In genomic region chr3:95514260-95514659, GRCh38 we compare ENCODE assay signal across 31 cellular contexts.
"Had no signal": no experiment of that assay in that cellular context is flagged by ENCODE, and none has a peak within 500 bp of the region (broad histone marks: within the 10 kb centered on the region; RNA-seq: fewer than 3 reads in every experiment).

No MANE protein-coding gene starts in this region.

- H3K9me3 ChIP-seq: ovary, psoas muscle, suprapubic skin, testis, tibial artery, transverse colon, upper lobe of right lung, uterus had no signal

- H3K27ac Mint-ChIP-seq: natural killer cell; nephron; neural progenitor cell; stimulated activated memory B cell treated with anti-CD40 and anti-IgM and Interleukin-4, amounts not matched to agents 10 μg/mL and 1 μg/mL and 100 μg/mL, for 72 hours; stimulated activated naive CD8-positive, alpha-beta T cell treated with anti-CD3 and anti-CD28 coated beads, Interleukin-15, amount 100 ng/mL, for 72 hours; type B pancreatic cell had no signal

- H3K9ac ChIP-seq: neural progenitor cell, parathyroid adenoma had no signal

- H3K27me3 Mint-ChIP-seq: progenitor cell of endocrine pancreas; stimulated activated memory B cell treated with anti-CD40 and anti-IgM and Interleukin-4, amounts not matched to agents 10 μg/mL and 1 μg/mL and 100 μg/mL, for 72 hours; stimulated activated naive CD8-positive, alpha-beta T cell treated with anti-CD3 and anti-CD28 coated beads, Interleukin-15, amount 100 ng/mL, for 72 hours; type B pancreatic cell had no signal

- DNase-seq: natural killer cell; occipital lobe; ovary; posterior cingulate gyrus; psoas muscle; right cardiac atrium; spleen; stimulated activated CD4-positive, alpha-beta T cell treated with anti-CD3 and anti-CD28 coated beads, Interleukin-12 subunit alpha, Interleukin-12 subunit beta, amount 100 ng/mL, for 4 hours; stimulated activated CD4-positive, alpha-beta T cell treated with anti-CD3 and anti-CD28 coated beads, Interleukin-1b, Interleukin-23, amount 100 ng/mL, for 48 hours; stimulated activated CD4-positive, alpha-beta T cell treated with anti-CD3 and anti-CD28 coated beads, Interleukin-4, amount 100 ng/mL, for 1 hour; stimulated activated CD4-positive, alpha-beta T cell treated with anti-CD3 and anti-CD28 coated beads, Interleukin-4, amount 100 ng/mL, for 4 hours; stimulated activated CD8-positive, alpha-beta memory T cell treated with anti-CD3 and anti-CD28 coated beads, Interleukin-4, amount 100 ng/mL, for 48 hours; stimulated activated naive CD4-positive, alpha-beta T cell; stimulated activated naive CD8-positive, alpha-beta T cell treated with anti-CD3 and anti-CD28 coated beads, Interleukin-15, amount 100 ng/mL, for 72 hours; stimulated activated naive CD8-positive, alpha-beta T cell treated with anti-CD3 and anti-CD28 coated beads, Interleukin-15, Interleukin-2, amounts not matched to agents 100 U/mL and 50 U/mL, for 24 hours; substantia nigra; testis; tibial artery; transverse colon; upper lobe of right lung; uterus had no signal

- H3K4me1 ChIP-seq: neural progenitor cell, parathyroid adenoma, psoas muscle, spleen, suprapubic skin, testis, tibial artery, transverse colon, upper lobe of right lung, uterus had no signal

- H2AFZ ChIP-seq: neural progenitor cell, parathyroid adenoma had no signal

- H3K9me3 Mint-ChIP-seq: nephron, neural progenitor cell, type B pancreatic cell had no signal

- H3K27ac ChIP-seq: neural progenitor cell, ovary, parathyroid adenoma, psoas muscle, skin epidermis, spleen, suprapubic skin, testis, tibial artery, transverse colon, upper lobe of right lung, uterus had no signal

- H3K36me3 ChIP-seq: neural progenitor cell, ovary, spleen, suprapubic skin, tibial artery, transverse colon, upper lobe of right lung, uterus had no signal

- H3K27me3 ChIP-seq: neural progenitor cell, ovary, spleen, suprapubic skin, testis, tibial artery, transverse colon, upper lobe of right lung, uterus had no signal

- ATAC-seq: natural killer cell; psoas muscle; right cardiac atrium; sciatic nerve; stimulated activated memory B cell treated with anti-CD40 and anti-IgM and Interleukin-4, amounts not matched to agents 10 μg/mL and 1 μg/mL and 100 μg/mL, for 72 hours; stimulated activated naive CD8-positive, alpha-beta T cell treated with anti-CD3 and anti-CD28 coated beads, Interleukin-15, amount 100 ng/mL, for 72 hours; stimulated activated naive CD8-positive, alpha-beta T cell treated with anti-CD3 and anti-CD28 coated beads, Interleukin-15, Interleukin-2, amounts not matched to agents 100 U/mL and 50 U/mL, for 24 hours; upper lobe of right lung had no signal

- H3K4me3 ChIP-seq: neural progenitor cell, ovary, psoas muscle, skin epidermis, smooth muscle cell, spleen, suprapubic skin, testis, tibial artery, transverse colon, upper lobe of right lung, uterus had no signal

- H3K4me2 ChIP-seq: neural progenitor cell, smooth muscle cell had no signal

- H3K79me2 ChIP-seq: parathyroid adenoma had no signal

- H3K4me3 Mint-ChIP-seq: natural killer cell; nephron; neural progenitor cell; stimulated activated memory B cell treated with anti-CD40 and anti-IgM and Interleukin-4, amounts not matched to agents 10 μg/mL and 1 μg/mL and 100 μg/mL, for 72 hours; stimulated activated naive CD8-positive, alpha-beta T cell treated with anti-CD3 and anti-CD28 coated beads, Interleukin-15, amount 100 ng/mL, for 72 hours; type B pancreatic cell had no signal

- H3K36me3 Mint-ChIP-seq: neural progenitor cell; stimulated activated memory B cell treated with anti-CD40 and anti-IgM and Interleukin-4, amounts not matched to agents 10 μg/mL and 1 μg/mL and 100 μg/mL, for 72 hours; type B pancreatic cell had no signal

- H3K4me1 Mint-ChIP-seq: natural killer cell; nephron; neural progenitor cell; stimulated activated memory B cell treated with anti-CD40 and anti-IgM and Interleukin-4, amounts not matched to agents 10 μg/mL and 1 μg/mL and 100 μg/mL, for 72 hours; stimulated activated naive CD8-positive, alpha-beta T cell treated with anti-CD3 and anti-CD28 coated beads, Interleukin-15, amount 100 ng/mL, for 72 hours had no signal
